ENCODE assay signal across 9 cellular contexts in genomic region chr2:63058742-63059433, GRCh38. TPM values are rescaled to one million over a fixed set of nuclear protein-coding genes. Genes with fewer than 3 reads are reported as not detected.
DNase-seq lines count a peak whose midpoint lies in the region; ATAC-seq and TF ChIP-seq lines count a peak whose summit lies in the region.
"Had no signal": no experiment of that assay in that cellular context is flagged by ENCODE, and none has a peak within 500 bp of the region (broad histone marks: within the 10 kb centered on the region; RNA-seq: fewer than 3 reads in every experiment).

No MANE protein-coding gene starts in this region.

- H3K36me3 ChIP-seq in adipocyte (ENCODE audit: control insufficient read depth, insufficient read depth, low read length, severe bottlenecking) = no peaks in the 10 kb centered on the region
- no peaks in the 10 kb centered on the region for H3K36me3 ChIP-seq in lower lobe of right lung
- no peaks in the 10 kb centered on the region for H3K36me3 ChIP-seq in stomach smooth muscle (ENCODE audit: control insufficient read depth in 2 of 2, insufficient read depth in 2 of 2, low read length in 2 of 2)
- H3K36me3 ChIP-seq: uterus had no signal

- DNase-seq in activated CD4-positive, alpha-beta T cell treated with anti-CD3 and anti-CD28 coated beads for 48 hours = peak; percentile 19
- DNase-seq in activated CD4-positive, alpha-beta T cell treated with anti-CD3 and anti-CD28 coated beads, Interleukin-2, amount 50 U/mL, for 1 hour = no peak
- DNase-seq in adipocyte (ENCODE audit: low read depth) = no peak
- DNase-seq in lower lobe of right lung = no peak
- DNase-seq in NCI-H774 (lab: John Stamatoyannopoulos, UW) = no peak
- DNase-seq in NCI-H82 treated with DMSO at 0.1 percent for 48 hours (lab: John Stamatoyannopoulos, UW; ENCODE audit: unreplicated experiment) = no peak
- no peak for DNase-seq in NCI-H187 (lab: John Stamatoyannopoulos, UW)
- DNase-seq: uterus had no signal

- peaks cover 84% of the 10 kb centered on the region for H3K27me3 ChIP-seq in adipocyte (replicated peaks; ENCODE audit: control insufficient read depth, insufficient read depth, low read length)
- peaks cover 100% of the 10 kb centered on the region for H3K27me3 ChIP-seq in lower lobe of right lung (ENCODE audit: low read depth)
- H3K27me3 ChIP-seq in stomach smooth muscle (ENCODE audit: control insufficient read depth in 1 of 2, insufficient read depth in 2 of 2, low read length in 2 of 2) = peaks cover 61 to 87% of the 10 kb centered on the region in 2 donors

- intact Hi-C loops in lower lobe of right lung (cut with DNase I) = no loop called here

- peak overlapping the region; percentile 33 for H3K4me3 ChIP-seq in adipocyte (ENCODE audit: low read length)
- peak overlapping the region; percentile 2 for H3K4me3 ChIP-seq in lower lobe of right lung
- peak overlapping the region; percentile 40 to 42 for H3K4me3 ChIP-seq in stomach smooth muscle (ENCODE audit: low read length in 2 of 2)
- H3K4me3 ChIP-seq: uterus had no signal

- peak; percentile 44 to 47 for ATAC-seq in lower lobe of right lung

- H3K27ac ChIP-seq in lower lobe of right lung (no peak overlapping the region), stomach smooth muscle (ENCODE audit: low read length) (no peak overlapping the region)
- H3K27ac ChIP-seq: uterus had no signal

- H3K9ac ChIP-seq in adipocyte (ENCODE audit: low read length) = no peak overlapping the region
- H3K9ac ChIP-seq in stomach smooth muscle (ENCODE audit: low read length in 2 of 2) = no peak overlapping the region

- H3K4me1 ChIP-seq in adipocyte (ENCODE audit: control insufficient read depth, insufficient read depth, low read length) (peaks cover 28% of the 10 kb centered on the region), lower lobe of right lung (peaks cover 58% of the 10 kb centered on the region), stomach smooth muscle (ENCODE audit: control insufficient read depth, insufficient read depth, low read length) (peaks cover 38% of the 10 kb centered on the region)

- no peak for TF ChIP-seq CTCF in lower lobe of right lung (IDR thresholded peaks at IDR 0.05)

- H3K9me3 ChIP-seq in adipocyte (ENCODE audit: control insufficient read depth, low read length) (peaks cover 2% of the 10 kb centered on the region), lower lobe of right lung (no peaks in the 10 kb centered on the region), stomach smooth muscle (ENCODE audit: control insufficient read depth in 2 of 2, low read length in 2 of 2) (no peaks in the 10 kb centered on the region)
- H3K9me3 ChIP-seq: uterus had no signal

RNA-seq across cellular contexts. Expression of gene OTX1, which starts 8.3 kb away (rescaled TPM):
- 0.27 TPM for total RNA-seq in lower lobe of right lung
- total RNA-seq: uterus had no signal
